24 cellular contexts compared by ENCODE assay signal in genomic region chr1:3609016-3609768, GRCh38. TPM values are rescaled to one million over a fixed set of nuclear protein-coding genes. Genes with fewer than 3 reads are reported as not detected.
A peak's percentile ranks its signal among the peaks of the same experiment; 100 is the strongest.
DNase-seq lines count a peak whose midpoint lies in the region; TF ChIP-seq lines count a peak whose summit lies in the region.
"Had no signal": no experiment of that assay in that cellular context is flagged by ENCODE, and none has a peak within 500 bp of the region (broad histone marks: within the 10 kb centered on the region; RNA-seq: fewer than 3 reads in every experiment).

No MANE protein-coding gene starts in this region.

- no peaks in the 10 kb centered on the region for H3K79me2 ChIP-seq in osteoblast (ENCODE audit: insufficient read depth, low read length)

- peaks cover 43% of the 10 kb centered on the region for H3K27me3 Mint-ChIP-seq in dendritic cell treated with granulocyte-macrophage colony-stimulating factor and Interleukin-4, amounts not matched to agents 40 ng/mL and 50 ng/mL, for 4 days

- no peak overlapping the region for H3K27ac ChIP-seq in osteoblast (ENCODE audit: low read depth, low read length)
- H3K27ac ChIP-seq in esophagus muscularis mucosa (replicated peaks in 1 of 4), result no peak overlapping the region
- H3K27ac ChIP-seq in spleen, result no peak overlapping the region
- H3K27ac ChIP-seq: coronary artery, epithelial cell of prostate, RWPE1, sigmoid colon, stomach had no signal

- no peak overlapping the region for H3K4me3 Mint-ChIP-seq in dendritic cell treated with granulocyte-macrophage colony-stimulating factor and Interleukin-4, amounts not matched to agents 40 ng/mL and 50 ng/mL, for 4 days
- H3K4me3 Mint-ChIP-seq: activated naive CD8-positive, alpha-beta T cell treated with anti-CD3 and anti-CD28 coated beads, Interleukin-2, amount 10 ng/mL, durations not matched to agents 7 days and 5 days; activated T-cell treated with anti-CD3 and anti-CD28 coated beads, Interleukin-2, amount 50 U/mL, for 24 hours had no signal

- peaks cover 26% of the 10 kb centered on the region for H3K4me1 Mint-ChIP-seq in dendritic cell treated with granulocyte-macrophage colony-stimulating factor and Interleukin-4, amounts not matched to agents 40 ng/mL and 50 ng/mL, for 4 days (ENCODE audit: low read depth)
- H3K4me1 Mint-ChIP-seq: activated naive CD8-positive, alpha-beta T cell treated with anti-CD3 and anti-CD28 coated beads, Interleukin-2, amount 10 ng/mL, durations not matched to agents 7 days and 5 days had no signal

- H3K9me3 Mint-ChIP-seq in dendritic cell treated with granulocyte-macrophage colony-stimulating factor and Interleukin-4, amounts not matched to agents 40 ng/mL and 50 ng/mL, for 4 days, result no peaks in the 10 kb centered on the region
- H3K9me3 Mint-ChIP-seq: activated naive CD8-positive, alpha-beta T cell treated with anti-CD3 and anti-CD28 coated beads, Interleukin-2, amount 10 ng/mL, durations not matched to agents 7 days and 5 days; activated T-cell treated with anti-CD3 and anti-CD28 coated beads, Interleukin-2, amount 50 U/mL, for 24 hours had no signal

- intact Hi-C loops in dendritic cell treated with granulocyte-macrophage colony-stimulating factor and Interleukin-4, amounts not matched to agents 40 ng/mL and 50 ng/mL, for 4 days (cut with micrococcal nuclease), result no loop called here
- intact Hi-C loops in esophagus muscularis mucosa (cut with DNase I), result no loop called here
- intact Hi-C loops in spleen (cut with DNase I; ENCODE audit: low total_unique reads), result no loop called here

- H3K9me3 ChIP-seq in MG63 (no peaks in the 10 kb centered on the region), osteoblast (ENCODE audit: low read depth, low read length) (no peaks in the 10 kb centered on the region), esophagus muscularis mucosa (no peaks in the 10 kb centered on the region), spleen (no peaks in the 10 kb centered on the region)
- H3K9me3 ChIP-seq: sigmoid colon, stomach had no signal

- DNase-seq in DMS79 treated with DMSO at 0.1 percent for 48 hours (lab: John Stamatoyannopoulos, UW), result peak; percentile 58
- no peak for DNase-seq in MG63
- DNase-seq in osteoblast (ENCODE audit: insufficient read length, low spot score, missing footprints), result peak; percentile 93
- DNase-seq in esophagus muscularis mucosa (ENCODE audit: extremely low spot score), result no peak
- no peak for DNase-seq in pons (ENCODE audit: low spot score)
- DNase-seq in spleen, result no peak
- DNase-seq: activated CD4-positive, alpha-beta T cell treated with anti-CD3 and anti-CD28 coated beads, Interleukin-2, amount 50 U/mL, for 4 hours; activated naive CD8-positive, alpha-beta T cell treated with anti-CD3 and anti-CD28 coated beads, Interleukin-2, amount 10 ng/mL, durations not matched to agents 7 days and 5 days; activated T-cell treated with anti-CD3 and anti-CD28 coated beads, Interleukin-2, amount 50 U/mL, for 24 hours; foreskin melanocyte; GF-D8; Karpas-422; left cardiac atrium; NCI-H226; NK-92 treated with Interleukin-12 subunit alpha and Interleukin-12 subunit beta, amount 100 ng/mL, for 24 hours; occipital lobe; sigmoid colon; stomach had no signal

- WGBS in esophagus muscularis mucosa, result 93% methylated on average over 3 of the region's 22 CpGs
- 50 to 67% (median 56%) methylated on average over 14 to 22 of the region's 22 CpGs for WGBS in spleen, 5 donors

- no peak overlapping the region for H2AFZ ChIP-seq in osteoblast (ENCODE audit: low read length)

- no peaks in the 10 kb centered on the region for H4K20me1 ChIP-seq in osteoblast (ENCODE audit: insufficient read depth, low read length)

- TF ChIP-seq EP300 in esophagus muscularis mucosa (IDR thresholded peaks at IDR 0.05), result no peak

- H3K4me1 ChIP-seq in osteoblast (ENCODE audit: insufficient read depth, low read length) (peaks cover 6% of the 10 kb centered on the region), esophagus muscularis mucosa (peaks cover 19 to 27% (median 24%) of the 10 kb centered on the region in 4 donors), spleen (peaks cover 10 to 37% (median 27%) of the 10 kb centered on the region in 6 donors)

- H3K36me3 ChIP-seq in MG63, result peaks cover 21% of the 10 kb centered on the region
- H3K36me3 ChIP-seq in osteoblast (ENCODE audit: insufficient read depth, low read length), result no peaks in the 10 kb centered on the region
- H3K36me3 ChIP-seq in esophagus muscularis mucosa, result no peaks in the 10 kb centered on the region
- H3K36me3 ChIP-seq in spleen, result no peaks in the 10 kb centered on the region
- H3K36me3 ChIP-seq: sigmoid colon, stomach had no signal

- H3K4me2 ChIP-seq in osteoblast (ENCODE audit: insufficient read depth, low read length), result no peak overlapping the region

- H3K27ac Mint-ChIP-seq in dendritic cell treated with granulocyte-macrophage colony-stimulating factor and Interleukin-4, amounts not matched to agents 40 ng/mL and 50 ng/mL, for 4 days, result peak overlapping the region; percentile 33
- H3K27ac Mint-ChIP-seq: activated naive CD8-positive, alpha-beta T cell treated with anti-CD3 and anti-CD28 coated beads, Interleukin-2, amount 10 ng/mL, durations not matched to agents 7 days and 5 days; activated T-cell treated with anti-CD3 and anti-CD28 coated beads, Interleukin-2, amount 50 U/mL, for 24 hours had no signal

- peak overlapping the region; percentile 67 for H3K4me3 ChIP-seq in MG63
- no peak overlapping the region for H3K4me3 ChIP-seq in osteoblast (ENCODE audit: insufficient read depth, low read length)
- no peak overlapping the region for H3K4me3 ChIP-seq in esophagus muscularis mucosa
- H3K4me3 ChIP-seq in spleen, result no peak overlapping the region
- H3K4me3 ChIP-seq: GM12878 had no signal

- no peak for TF ChIP-seq POLR2A in esophagus muscularis mucosa (IDR thresholded peaks at IDR 0.05; ENCODE audit: low read depth)
- no peak for TF ChIP-seq POLR2A in spleen (IDR thresholded peaks at IDR 0.05)

- TF ChIP-seq CTCF in osteoblast (IDR thresholded peaks at IDR 0.05; ENCODE audit: extremely low read depth, low read depth, low read length), result no peak
- TF ChIP-seq CTCF in esophagus muscularis mucosa (IDR thresholded peaks at IDR 0.05), result no peak
- TF ChIP-seq CTCF in spleen (IDR thresholded peaks at IDR 0.05 in 8 of 11, conservative IDR thresholded peaks at IDR 0.05 in 3 of 11), result no peak

- no peaks in the 10 kb centered on the region for H3K36me3 Mint-ChIP-seq in dendritic cell treated with granulocyte-macrophage colony-stimulating factor and Interleukin-4, amounts not matched to agents 40 ng/mL and 50 ng/mL, for 4 days (ENCODE audit: low read depth)
- H3K36me3 Mint-ChIP-seq: activated naive CD8-positive, alpha-beta T cell treated with anti-CD3 and anti-CD28 coated beads, Interleukin-2, amount 10 ng/mL, durations not matched to agents 7 days and 5 days had no signal

- H3K27me3 ChIP-seq in MG63 (no peaks in the 10 kb centered on the region), osteoblast (ENCODE audit: insufficient read depth, low read length) (peaks cover 30% of the 10 kb centered on the region), esophagus muscularis mucosa (peaks cover 0 to 90% (median 26%) of the 10 kb centered on the region in 4 donors), spleen (replicated peaks in 1 of 7) (peaks cover 3 to 83% (median 33%) of the 10 kb centered on the region in 7 donors)

RNA-seq across cellular contexts. Expression of gene MEGF6, which starts 2.1 kb away (rescaled TPM):
- total RNA-seq in MG63 (2014; rRNA removed; shearing (Covaris generic); ENCODE audit: low replicate concordance), result 121 and 198 TPM in 2 replicates
- total RNA-seq in osteoblast (61.9 and 85.4 TPM in 2 replicates), esophagus muscularis mucosa (10 to 100 TPM in 3 of 4 donors, 1 to 10 TPM in 1; 9.3 to 18.1 (median 12.7) TPM), spleen (10 to 100 TPM in 6 of 7 donors, 1 to 10 TPM in 1; 8.7 to 39.5 (median 27.1) TPM)
- polyA plus RNA-seq in spleen, result 10 to 100 TPM in 2 of 3 donors, 1 to 10 TPM in 1; 8.8 to 16.5 (median 10.0) TPM

RNA-seq across cellular contexts. Expression of gene TPRG1L, which starts 15.6 kb away (rescaled TPM):
- total RNA-seq in MG63 (2014; rRNA removed; shearing (Covaris generic); ENCODE audit: low replicate concordance), result 32.4 and 34.5 TPM in 2 replicates
- 30.9 and 35.8 TPM in 2 replicates for total RNA-seq in osteoblast
- total RNA-seq in esophagus muscularis mucosa, result 10 to 100 TPM; 36.8 to 55.3 (median 50.3) TPM
- total RNA-seq in spleen, result 10 to 100 TPM; 23.7 to 45.9 (median 32.5) TPM
- polyA plus RNA-seq in spleen, result 10 to 100 TPM; 19.9 to 35.7 (median 20.9) TPM

RNA-seq across cellular contexts. Expression of gene WRAP73, which starts 40.7 kb away (rescaled TPM):
- 37.6 and 52.7 TPM in 2 replicates for total RNA-seq in MG63 (2014; rRNA removed; shearing (Covaris generic); ENCODE audit: low replicate concordance)
- total RNA-seq in osteoblast (9.8 and 12.4 TPM in 2 replicates), esophagus muscularis mucosa (10 to 100 TPM; 12.9 to 25.9 (median 15.7) TPM), spleen (10 to 100 TPM; 21.0 to 28.0 (median 26.4) TPM)
- 10 to 100 TPM; 20.1 to 28.3 (median 24.2) TPM for polyA plus RNA-seq in spleen

RNA-seq across cellular contexts. Expression of gene TP73, which starts 43.1 kb away (rescaled TPM):
- total RNA-seq in MG63 (2014; rRNA removed; shearing (Covaris generic); ENCODE audit: low replicate concordance), result 3.1 and 8.3 TPM in 2 replicates
- total RNA-seq in osteoblast (not detected in 2 replicates), esophagus muscularis mucosa (not detected), spleen (1 to 10 TPM in 5 of 7 donors, under 1 TPM in 2; 0.63 to 4.3 (median 1.6) TPM)
- polyA plus RNA-seq in spleen, result under 1 TPM; 0.11 to 0.48 (median 0.21) TPM
- total RNA-seq: mononuclear cell, sigmoid colon had no signal

Comparison
In these comparisons a context has a peak if more than half of its experiments do, and no peak if none do; other contexts are left out.
1. DNase-seq: peak in DMS79 treated with DMSO at 0.1 percent for 48 hours (single experiment) and osteoblast (single experiment); none in MG63 (single experiment), esophagus muscularis mucosa (single experiment), pons (single experiment) and spleen (single experiment).